In the genomic region with DNA sequence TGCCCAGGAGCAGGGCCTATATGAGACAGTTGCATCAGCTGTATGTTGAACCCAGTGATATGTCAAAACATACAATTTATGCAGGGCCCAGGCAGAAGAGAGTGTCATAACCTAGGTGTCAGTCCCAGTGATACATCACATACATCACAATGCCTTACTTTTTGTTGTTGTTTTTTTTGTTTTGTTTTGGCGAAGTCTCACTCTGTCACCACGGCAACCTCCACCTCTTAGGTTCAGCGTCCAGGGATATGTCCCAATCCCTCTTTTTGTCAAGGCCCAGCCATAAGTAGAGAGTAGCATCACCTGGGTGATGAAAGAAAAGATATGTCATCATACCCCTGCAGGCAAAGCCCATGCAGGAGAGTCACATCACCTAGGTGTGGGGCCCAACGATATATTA, we compare ENCODE assay signal across 26 cellular contexts. TPM values are rescaled to one million over a fixed set of nuclear protein-coding genes. Genes with fewer than 3 reads are reported as not detected.
"Had no signal": no experiment of that assay in that cellular context is flagged by ENCODE, and none has a peak within 500 bp of the region (broad histone marks: within the 10 kb centered on the region; RNA-seq: fewer than 3 reads in every experiment).

No MANE protein-coding gene starts in this region.

- ATAC-seq: effector memory CD8-positive, alpha-beta T cell; esophagus mucosa; foreskin keratinocyte; gastrocnemius medialis; gastroesophageal sphincter; heart left ventricle; heart right ventricle had no signal

- H3K36me3 ChIP-seq: colonic mucosa, esophagus muscularis mucosa, esophagus squamous epithelium, gastrocnemius medialis, gastroesophageal sphincter, heart left ventricle, heart right ventricle had no signal

- H3K27me3 ChIP-seq: colonic mucosa, esophagus muscularis mucosa, esophagus squamous epithelium, foreskin keratinocyte, gastrocnemius medialis, gastroesophageal sphincter, heart left ventricle, heart right ventricle had no signal

- H3K4me1 ChIP-seq: colonic mucosa, esophagus muscularis mucosa, esophagus squamous epithelium, foreskin keratinocyte, gastrocnemius medialis, gastroesophageal sphincter, heart left ventricle, heart right ventricle had no signal

- H3K9me3 ChIP-seq: colonic mucosa, esophagus muscularis mucosa, gastrocnemius medialis, gastroesophageal sphincter had no signal

- H3K27ac ChIP-seq: colonic mucosa, coronary artery, dorsolateral prefrontal cortex, epithelial cell of prostate, esophagus muscularis mucosa, esophagus squamous epithelium, foreskin keratinocyte, gastrocnemius medialis, gastroesophageal sphincter, heart left ventricle, heart right ventricle had no signal

- H3K4me3 ChIP-seq: colonic mucosa, coronary artery, dorsolateral prefrontal cortex, esophagus muscularis mucosa, esophagus squamous epithelium, gastrocnemius medialis, gastroesophageal sphincter, heart left ventricle, heart right ventricle had no signal

- DNase-seq: colonic mucosa; cortex of kidney; dermis blood vessel endothelial cell; dorsolateral prefrontal cortex; effector CD4-positive, alpha-beta T cell; effector CD8-positive, alpha-beta T cell; effector memory CD4-positive, alpha-beta T cell; effector memory CD8-positive, alpha-beta T cell; endodermal cell; erythroblast; esophagus squamous epithelium; foreskin fibroblast; foreskin keratinocyte; foreskin melanocyte; gastrocnemius medialis; glutamatergic neuron; head of caudate nucleus; heart left ventricle; heart right ventricle had no signal

RNA-seq across cellular contexts. Expression of a gene that starts 56.8 kb away (rescaled TPM):
- polyA plus RNA-seq: heart left ventricle had no signal

RNA-seq across cellular contexts. Expression of a gene that starts 57.0 kb away (rescaled TPM):
- polyA plus RNA-seq: endothelial cell of umbilical vein, fibroblast of lung, foreskin keratinocyte had no signal
